In the genomic region with DNA sequence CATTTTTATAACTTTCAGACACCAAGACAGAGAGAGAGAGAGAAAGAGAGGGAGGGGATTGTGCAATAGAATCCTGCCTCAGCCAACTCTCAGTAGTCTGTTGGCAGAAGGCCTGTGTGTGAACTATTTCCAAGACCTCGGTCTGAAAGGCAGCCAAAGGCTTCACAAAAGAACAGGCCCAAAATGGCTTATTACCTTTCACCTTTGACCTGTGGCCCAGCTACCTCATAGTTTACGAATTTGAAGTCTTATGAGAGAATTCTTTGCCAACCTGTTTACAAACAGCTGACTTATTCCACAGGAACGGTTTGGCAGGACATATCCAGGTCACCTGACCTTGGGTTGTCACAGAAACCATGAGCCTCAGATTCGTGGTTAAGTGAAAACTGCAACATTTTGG, we compare ENCODE assay signal across 9 cellular contexts. TPM values are rescaled to one million over a fixed set of nuclear protein-coding genes. Genes with fewer than 3 reads are reported as not detected.
DNase-seq lines count a peak whose midpoint lies in the region; FAIRE-seq and TF ChIP-seq lines count a peak whose summit lies in the region.
"Had no signal": no experiment of that assay in that cellular context is flagged by ENCODE, and none has a peak within 500 bp of the region (broad histone marks: within the 10 kb centered on the region; RNA-seq: fewer than 3 reads in every experiment).

No MANE protein-coding gene starts in this region.

- H3K36me3 ChIP-seq in mammary epithelial cell (ENCODE audit: insufficient read depth, low read length) (no peaks in the 10 kb centered on the region), kidney (ENCODE audit: control insufficient read depth in 1 of 2, insufficient read depth in 2 of 2, low read length in 2 of 2) (no peaks in the 10 kb centered on the region), subcutaneous abdominal adipose tissue (ENCODE audit: control insufficient read depth in 5 of 5, insufficient read depth in 5 of 5, low read length in 5 of 5) (peaks cover 0 to 3% (median 0%) of the 10 kb centered on the region in 5 donors)

- CTCF ChIA-PET in mammary epithelial cell (lab: Charles Lee; ENCODE audit: low non-redundant PET): no interaction called here

- DNase-seq in HTR-8/SVneo (ENCODE audit: insufficient read length, low spot score) (peak; percentile 10), mammary epithelial cell (peak; percentile 23), kidney (peak; percentile 48), erythroblast (lab: John Stamatoyannopoulos, UW) (no peak), SK-N-DZ (ENCODE audit: low spot score) (no peak), D721Med (ENCODE audit: insufficient read length, low spot score) (no peak), GM10266 (ENCODE audit: extremely low spot score) (no peak)
- DNase-seq: activated T-cell treated with anti-CD3 and anti-CD28 coated beads, Interleukin-2, amount 50 U/mL, for 72 hours had no signal

- H3K27me3 ChIP-seq in mammary epithelial cell (ENCODE audit: insufficient read depth, low read length) (no peaks in the 10 kb centered on the region), subcutaneous abdominal adipose tissue (ENCODE audit: control insufficient read depth in 5 of 5, insufficient read depth in 4 of 5, low read length in 5 of 5) (no peaks in the 10 kb centered on the region)

- in situ Hi-C loops in mammary epithelial cell (cut with MboI; ENCODE audit: low sequenced_read_pairs in 2 of 2): no loop called here

- H3K4me1 ChIP-seq in mammary epithelial cell (ENCODE audit: insufficient read depth, low read length): peaks cover 4% of the 10 kb centered on the region
- peaks cover 2 to 7% of the 10 kb centered on the region in 2 donors for H3K4me1 ChIP-seq in kidney (ENCODE audit: control insufficient read depth in 1 of 2, insufficient read depth in 1 of 2, low read depth in 1 of 2, low read length in 2 of 2)
- H3K4me1 ChIP-seq in subcutaneous abdominal adipose tissue (ENCODE audit: control insufficient read depth in 5 of 5, insufficient read depth in 5 of 5, low read length in 5 of 5): peaks cover 4 to 19% (median 12%) of the 10 kb centered on the region in 5 donors

- dilution Hi-C loops in mammary epithelial cell (cut with HindIII; ENCODE audit: low sequenced_read_pairs): no loop called here

- peak overlapping the region; percentile 21 for H2AFZ ChIP-seq in mammary epithelial cell (ENCODE audit: low read depth, low read length)

- H3K9ac ChIP-seq in mammary epithelial cell (ENCODE audit: insufficient read depth, low read length) (no peak overlapping the region), kidney (ENCODE audit: low read length in 2 of 2) (no peak overlapping the region), subcutaneous abdominal adipose tissue (ENCODE audit: low read length in 5 of 5) (no peak overlapping the region)

- H3K4me2 ChIP-seq in mammary epithelial cell (ENCODE audit: insufficient read depth, low read depth, low read length): peak overlapping the region; percentile 12

- no peak for FAIRE-seq in HTR-8/SVneo (lab: Jason Lieb, UNC)
- peak; percentile 66 for FAIRE-seq in kidney (lab: Jason Lieb, UNC)
- FAIRE-seq in D721Med (lab: Jason Lieb, UNC): no peak

- TF ChIP-seq CTCF in mammary epithelial cell (conservative IDR thresholded peaks at IDR 0.05 in 1 of 2, IDR thresholded peaks at IDR 0.05 in 1 of 2; ENCODE audit: extremely low read depth in 1 of 2, insufficient read depth in 1 of 2, low read depth in 1 of 2, low read length in 2 of 2) (no peak), kidney (IDR thresholded peaks at IDR 0.05; ENCODE audit: borderline replicate concordance, extremely low read depth, insufficient read depth) (no peak), D721Med (IDR thresholded peaks at IDR 0.05; ENCODE audit: insufficient read depth, missing control alignments) (no peak), GM10266 (IDR thresholded peaks at IDR 0.05; ENCODE audit: control insufficient read depth, insufficient read depth, low read depth, missing control alignments) (no peak)

- H3K4me3 ChIP-seq in mammary epithelial cell (replicated peaks in 1 of 3; ENCODE audit: insufficient read depth in 1 of 3, low read depth in 2 of 3, low read length in 3 of 3) (no peak overlapping the region), kidney (ENCODE audit: low read length in 2 of 2) (no peak overlapping the region), subcutaneous abdominal adipose tissue (ENCODE audit: low read depth in 1 of 5, low read length in 5 of 5) (peak overlapping the region in 1 of 5 donors; percentile 25)

- no peak overlapping the region for H3K27ac ChIP-seq in mammary epithelial cell (ENCODE audit: insufficient read depth, low read depth, low read length)
- H3K27ac ChIP-seq in kidney (ENCODE audit: low read depth in 2 of 2, low read length in 2 of 2): peak overlapping the region; percentile 2 to 87
- H3K27ac ChIP-seq in subcutaneous abdominal adipose tissue (ENCODE audit: low read depth, low read length): peak overlapping the region; percentile 69

- TF ChIP-seq POLR2A in erythroblast (IDR thresholded peaks at IDR 0.05; ENCODE audit: low read length): no peak

- no TSS peak for BruUV-seq in mammary epithelial cell (replicated peaks; lab: Mats Ljungman, UMichigan)

- H3K9me3 ChIP-seq in mammary epithelial cell (replicated peaks; ENCODE audit: insufficient read depth, low read length) (no peaks in the 10 kb centered on the region), kidney (ENCODE audit: control insufficient read depth in 1 of 2, low read length in 2 of 2) (no peaks in the 10 kb centered on the region), subcutaneous abdominal adipose tissue (ENCODE audit: control insufficient read depth in 5 of 5, low read length in 5 of 5) (peaks cover 0 to 3% (median 0%) of the 10 kb centered on the region in 5 donors)

- intact Hi-C loops in mammary epithelial cell (cut with micrococcal nuclease): no loop called here
- intact Hi-C loops in kidney (cut with DNase I): no loop called here

- 8% methylated on average over 4 of the region's 4 CpGs for WGBS in mammary epithelial cell (ENCODE audit: low coverage, missing lambda C conversion rate)

- H4K20me1 ChIP-seq in mammary epithelial cell (ENCODE audit: insufficient read depth, low read length): no peaks in the 10 kb centered on the region

- no peaks in the 10 kb centered on the region for H3K79me2 ChIP-seq in mammary epithelial cell (ENCODE audit: insufficient read depth, low read length)

RNA-seq across cellular contexts. Expression of a gene that starts 48.6 kb away (rescaled TPM):
- total RNA-seq in mammary epithelial cell (10 to 100 TPM in 1 of 2 donors, 1 to 10 TPM in 1; 8.7 to 12.2 TPM), kidney (13.0 TPM)
- polyA plus RNA-seq in mammary epithelial cell (4.4 TPM), kidney (ENCODE audit: insufficient read depth, low read depth, low replicate concordance) (16.0 TPM)
- polyA minus RNA-seq in mammary epithelial cell: 0.26 TPM
- 0.21 and 0.24 TPM in 2 replicates for polyA plus RNA-seq in SK-N-DZ (2014; cell fraction: cytosol; rRNA removed)
- polyA plus RNA-seq in SK-N-DZ (2014; cell fraction: nucleus; rRNA removed): 2.0 TPM in 1 of 2 replicates, not detected in the other

RNA-seq across cellular contexts. Expression of a gene that starts 50.7 kb away (rescaled TPM):
- total RNA-seq in mammary epithelial cell (1 to 10 TPM; 3.3 to 3.5 TPM), kidney (49.5 TPM)
- polyA plus RNA-seq in mammary epithelial cell (7.8 TPM), kidney (ENCODE audit: insufficient read depth, low read depth, low replicate concordance) (22.8 TPM)
- polyA minus RNA-seq in mammary epithelial cell: 0.10 TPM
- 2.9 and 6.9 TPM in 2 replicates for polyA plus RNA-seq in SK-N-DZ (2014; cell fraction: cytosol; rRNA removed)
- polyA plus RNA-seq in SK-N-DZ (2014; cell fraction: nucleus; rRNA removed): 1.4 and 9.1 TPM in 2 replicates
- total RNA-seq: activated T-cell treated with anti-CD3 and anti-CD28 coated beads, Interleukin-2, amount 50 U/mL, for 72 hours had no signal

Comparison
In these comparisons a context has a peak if more than half of its experiments do, and no peak if none do; other contexts are left out.
1. DNase-seq: peak in HTR-8/SVneo (single experiment), mammary epithelial cell (single experiment) and kidney (single experiment); none in erythroblast (0 of 2), SK-N-DZ (single experiment), D721Med (single experiment) and GM10266 (single experiment).
2. RNA of a gene that starts 50.7 kb away (total RNA-seq): 49.5 TPM in kidney (single experiment); 3.3 to 3.5 TPM in mammary epithelial cell; every median in the first group is over 10 times any median in the second.